Comparison of ENCODE assay signal across 19 cellular contexts in genomic region chr1:114216431-114217173, GRCh38.
"Had no signal": no experiment of that assay in that cellular context is flagged by ENCODE, and none has a peak within 500 bp of the region (broad histone marks: within the 10 kb centered on the region; RNA-seq: fewer than 3 reads in every experiment).

No MANE protein-coding gene starts in this region.

- H3K27ac Mint-ChIP-seq: activated naive CD4-positive, alpha-beta T cell treated with anti-CD3 and anti-CD28 coated beads, Interleukin-2, amount 50 U/mL, for 72 hours; dendritic cell treated with granulocyte-macrophage colony-stimulating factor and Interleukin-4, amounts not matched to agents 40 ng/mL and 50 ng/mL, for 4 days; mesothelial cell of epicardium; natural killer cell treated with Interleukin-12 subunit alpha and Interleukin-12 subunit beta and Interleukin-15 and Interleukin-18, amount 100 ng/mL, for 72 hours had no signal

- H3K27me3 ChIP-seq: adrenal gland, esophagus muscularis mucosa, gastroesophageal sphincter, pancreas, tibial nerve, uterus had no signal

- H3K27ac ChIP-seq: adrenal gland, esophagus muscularis mucosa, gastroesophageal sphincter, heart left ventricle, left lung, neutrophil, pancreas, spleen, tibial nerve, uterus, WERI-Rb-1 had no signal

- DNase-seq: activated CD4-positive, alpha-beta T cell treated with anti-CD3 and anti-CD28 coated beads, Interleukin-2, amount 50 U/mL, for 48 hours; activated gamma-delta T cell treated with Interleukin-2 at 50 U/mL for 16 hours; adrenal gland; effector CD8-positive, alpha-beta T cell; heart left ventricle; left lung; pancreas; spleen; stimulated activated naive CD8-positive, alpha-beta T cell treated with anti-CD3 and anti-CD28 coated beads, Interleukin-15, Interleukin-2, amounts not matched to agents 100 U/mL and 50 U/mL, for 24 hours; uterus; WERI-Rb-1 had no signal

- H3K36me3 Mint-ChIP-seq: activated naive CD4-positive, alpha-beta T cell treated with anti-CD3 and anti-CD28 coated beads, Interleukin-2, amount 50 U/mL, for 72 hours; mesothelial cell of epicardium; natural killer cell treated with Interleukin-12 subunit alpha and Interleukin-12 subunit beta and Interleukin-15 and Interleukin-18, amount 100 ng/mL, for 72 hours had no signal

- H3K4me3 Mint-ChIP-seq: dendritic cell treated with granulocyte-macrophage colony-stimulating factor and Interleukin-4, amounts not matched to agents 40 ng/mL and 50 ng/mL, for 4 days; mesothelial cell of epicardium; natural killer cell treated with Interleukin-12 subunit alpha and Interleukin-12 subunit beta and Interleukin-15 and Interleukin-18, amount 100 ng/mL, for 72 hours had no signal

- ATAC-seq: activated naive CD4-positive, alpha-beta T cell treated with anti-CD3 and anti-CD28 coated beads, Interleukin-2, amount 50 U/mL, for 72 hours; gastroesophageal sphincter; heart left ventricle; left lung; natural killer cell treated with Interleukin-12 subunit alpha and Interleukin-12 subunit beta and Interleukin-15 and Interleukin-18, amount 100 ng/mL, for 72 hours; pancreas; stimulated activated naive CD8-positive, alpha-beta T cell treated with anti-CD3 and anti-CD28 coated beads, Interleukin-15, Interleukin-2, amounts not matched to agents 100 U/mL and 50 U/mL, for 24 hours had no signal

- H3K9me3 ChIP-seq: adrenal gland, esophagus muscularis mucosa, gastroesophageal sphincter, heart left ventricle, left lung, neutrophil, pancreas, spleen, tibial nerve, uterus had no signal

- H3K9me3 Mint-ChIP-seq: activated naive CD4-positive, alpha-beta T cell treated with anti-CD3 and anti-CD28 coated beads, Interleukin-2, amount 50 U/mL, for 72 hours; dendritic cell treated with granulocyte-macrophage colony-stimulating factor and Interleukin-4, amounts not matched to agents 40 ng/mL and 50 ng/mL, for 4 days; mesothelial cell of epicardium; natural killer cell treated with Interleukin-12 subunit alpha and Interleukin-12 subunit beta and Interleukin-15 and Interleukin-18, amount 100 ng/mL, for 72 hours had no signal
